Comparison of ENCODE assay signal across 9 cellular contexts in genomic region chr2:129812071-129812470, GRCh38.
DNase-seq lines count a peak whose midpoint lies in the region; ATAC-seq, FAIRE-seq and TF ChIP-seq lines count a peak whose summit lies in the region.
"Had no signal": no experiment of that assay in that cellular context is flagged by ENCODE, and none has a peak within 500 bp of the region (broad histone marks: within the 10 kb centered on the region; RNA-seq: fewer than 3 reads in every experiment).

No MANE protein-coding gene starts in this region.

- TF ChIP-seq RAD21 in K562 (CRISPR knock-in tag; conservative IDR thresholded peaks at IDR 0.05 in 1 of 2, IDR thresholded peaks at IDR 0.05 in 1 of 2): no peak

- BruUV-seq in K562 (replicated peaks; lab: Mats Ljungman, UMichigan): no TSS peak

- H2AFZ ChIP-seq in K562 (ENCODE audit: low read depth, low read length): no peak overlapping the region

- H3K4me3 ChIP-seq in K562: no peak overlapping the region
- H3K4me3 ChIP-seq in uterus: no peak overlapping the region
- no peak overlapping the region for H3K4me3 ChIP-seq in ovary

- H3K27ac ChIP-seq in K562 (ENCODE audit: extremely low read depth, low read depth, low read length) (no peak overlapping the region), uterus (no peak overlapping the region), ovary (no peak overlapping the region)

- H3K9me3 ChIP-seq in K562 (replicated peaks; ENCODE audit: control insufficient read depth, insufficient read depth, low read depth, low read length): no peaks in the 10 kb centered on the region
- no peaks in the 10 kb centered on the region for H3K9me3 ChIP-seq in uterus
- H3K9me3 ChIP-seq in ovary: no peaks in the 10 kb centered on the region

- peak; percentile 6 for DNase-seq in NCI-H748 (lab: John Stamatoyannopoulos, UW; ENCODE audit: unreplicated experiment)
- DNase-seq in NCI-H748 treated with DMSO at 0.1 percent for 48 hours (lab: John Stamatoyannopoulos, UW): no peak
- no peak for DNase-seq in K562 (ENCODE audit: extremely low read depth in 1 of 4, low spot score in 3 of 4)
- DNase-seq in stimulated activated naive CD8-positive, alpha-beta T cell treated with anti-CD3 and anti-CD28 coated beads, Interleukin-15, amount 100 ng/mL, for 72 hours: peak; percentile 5 to 19
- DNase-seq in uterus: no peak
- DNase-seq in ovary: no peak

- no peak for TF ChIP-seq POLR2A in K562 (conservative IDR thresholded peaks at IDR 0.05)
- no peak for TF ChIP-seq POLR2A in uterus (IDR thresholded peaks at IDR 0.05)
- TF ChIP-seq POLR2A in ovary (IDR thresholded peaks at IDR 0.05): no peak

- in situ Hi-C loops in K562 (cut with MboI): no loop called here

- no peak for TF ChIP-seq EP300 in K562 (IDR thresholded peaks at IDR 0.05; ENCODE audit: low read length)
- TF ChIP-seq EP300 in ovary (IDR thresholded peaks at IDR 0.05): no peak

- 3% methylated on average over 4 of the region's 4 CpGs for WGBS in K562 (ENCODE audit: insufficient coverage, low coverage, missing lambda C conversion rate)
- WGBS in ovary, 3 donors: 52 to 75% (median 75%) methylated on average over 4 of the region's 4 CpGs

- H3K27ac Mint-ChIP-seq in stimulated activated naive CD8-positive, alpha-beta T cell treated with anti-CD3 and anti-CD28 coated beads, Interleukin-15, amount 100 ng/mL, for 72 hours: no peak overlapping the region

- no peak for FAIRE-seq in K562 (lab: Jason Lieb, UNC)
- FAIRE-seq: frontal cortex had no signal

- H3K4me1 ChIP-seq in K562 (replicated peaks in 1 of 2; ENCODE audit: control insufficient read depth in 2 of 2, insufficient read depth in 2 of 2, low read length in 2 of 2): no peaks in the 10 kb centered on the region
- H3K4me1 ChIP-seq in uterus: no peaks in the 10 kb centered on the region
- no peaks in the 10 kb centered on the region for H3K4me1 ChIP-seq in ovary (ENCODE audit: insufficient read depth)

- no peaks in the 10 kb centered on the region for H3K79me2 ChIP-seq in K562 (ENCODE audit: control insufficient read depth, insufficient read depth, low read length)

- H3K27me3 ChIP-seq in K562 (ENCODE audit: control insufficient read depth in 2 of 2, insufficient read depth in 2 of 2, low read length in 2 of 2): peaks cover 0 to 6% of the 10 kb centered on the region in 2 experiments; a peak in 3 of 5 replicates
- H3K27me3 ChIP-seq in uterus: no peaks in the 10 kb centered on the region
- no peaks in the 10 kb centered on the region for H3K27me3 ChIP-seq in ovary

- H3K27me3 Mint-ChIP-seq in stimulated activated naive CD8-positive, alpha-beta T cell treated with anti-CD3 and anti-CD28 coated beads, Interleukin-15, amount 100 ng/mL, for 72 hours: peaks cover 47% of the 10 kb centered on the region

- H3K4me1 Mint-ChIP-seq in stimulated activated naive CD8-positive, alpha-beta T cell treated with anti-CD3 and anti-CD28 coated beads, Interleukin-15, amount 100 ng/mL, for 72 hours: peaks cover 13% of the 10 kb centered on the region

- H3K9me3 Mint-ChIP-seq in stimulated activated naive CD8-positive, alpha-beta T cell treated with anti-CD3 and anti-CD28 coated beads, Interleukin-15, amount 100 ng/mL, for 72 hours: peaks cover 17 to 35% of the 10 kb centered on the region in 2 donors

- intact Hi-C loops in K562 (cut with micrococcal nuclease): no loop called here
- intact Hi-C loops in uterus (cut with DNase I; ENCODE audit: low total_unique reads): no loop called here
- intact Hi-C loops in ovary (cut with DNase I): no loop called here

- ATAC-seq in HG03442 (IDR thresholded peaks at IDR 0.05; ENCODE audit: unreplicated experiment) (peak; percentile 73), K562 (no peak), SK-N-SH treated with all-trans-retinoic acid at 6 μM for 48 hours (no peak)
- ATAC-seq in stimulated activated naive CD8-positive, alpha-beta T cell treated with anti-CD3 and anti-CD28 coated beads, Interleukin-15, amount 100 ng/mL, for 72 hours: peak; percentile 93

- H3K4me2 ChIP-seq in K562 (ENCODE audit: insufficient read depth, low read length): no peak overlapping the region

- no peaks in the 10 kb centered on the region for H4K20me1 ChIP-seq in K562 (replicated peaks; ENCODE audit: control insufficient read depth, insufficient read depth, low read length)

- no peak for TF ChIP-seq CTCF in K562 (IDR thresholded peaks at IDR 0.05 in 2 of 3, conservative IDR thresholded peaks at IDR 0.05 in 1 of 3; ENCODE audit: insufficient read depth in 2 of 3, low read depth in 1 of 3, low read length in 3 of 3)
- TF ChIP-seq CTCF in uterus (IDR thresholded peaks at IDR 0.05): no peak
- no peak for TF ChIP-seq CTCF in ovary (IDR thresholded peaks at IDR 0.05)

- H3K9me1 ChIP-seq in K562 (ENCODE audit: control insufficient read depth, insufficient read depth, low read length): no peaks in the 10 kb centered on the region

- no peak overlapping the region for H3K4me3 Mint-ChIP-seq in stimulated activated naive CD8-positive, alpha-beta T cell treated with anti-CD3 and anti-CD28 coated beads, Interleukin-15, amount 100 ng/mL, for 72 hours

- H3K36me3 ChIP-seq in K562 (ENCODE audit: control insufficient read depth, insufficient read depth, low read length) (no peaks in the 10 kb centered on the region), uterus (no peaks in the 10 kb centered on the region), ovary (no peaks in the 10 kb centered on the region)

- CTCF ChIA-PET in K562 (lab: Yijun Ruan, JAX; ENCODE audit: low intra/inter-chr PET ratio): no interaction called here

- H3K9ac ChIP-seq in K562 (ENCODE audit: insufficient read depth in 1 of 2, low read depth in 2 of 2, low read length in 2 of 2): no peak overlapping the region

- POLR2A ChIA-PET in K562 (lab: Yijun Ruan, JAX): no interaction called here

TF ChIP-seq in K562, 482 proteins besides CTCF, POLR2A, EP300 and RAD21:
- TF ChIP-seq ZNF639 (CRISPR knock-in tag; conservative IDR thresholded peaks at IDR 0.05 in 1 of 2, IDR thresholded peaks at IDR 0.05 in 1 of 2) (no peak), SPI1 (IDR thresholded peaks at IDR 0.05; ENCODE audit: borderline replicate concordance, low read depth, low read length) (peak; percentile 79), CHD4 (IDR thresholded peaks at IDR 0.05; ENCODE audit: insufficient read depth, insufficient replicate concordance, low read depth, low read length, poor library complexity, severe bottlenecking) (no peak), MAZ (CRISPR knock-in tag; conservative IDR thresholded peaks at IDR 0.05 in 1 of 2, IDR thresholded peaks at IDR 0.05 in 1 of 2) (no peak), BHLHE40 (IDR thresholded peaks at IDR 0.05; ENCODE audit: low read length) (no peak), NFIC (IDR thresholded peaks at IDR 0.05) (peak; percentile 51), L3MBTL2 (IDR thresholded peaks at IDR 0.05) (no peak)
TF ChIP-seq in K562: peak in this region for 2.

TF ChIP-seq in SK-N-SH treated with all-trans-retinoic acid at 6 μM for 48 hours, 23 proteins besides CTCF, POLR2A, EP300 and RAD21:
- TF ChIP-seq TSHZ2 (CRISPR knock-in tag; IDR thresholded peaks at IDR 0.05) (no peak), OSR1 (CRISPR knock-in tag; IDR thresholded peaks at IDR 0.05) (no peak), ZNF8 (CRISPR knock-in tag; IDR thresholded peaks at IDR 0.05) (no peak), POU6F1 (CRISPR knock-in tag; IDR thresholded peaks at IDR 0.05; ENCODE audit: borderline replicate concordance, low read depth) (no peak), CSDC2 (CRISPR knock-in tag; IDR thresholded peaks at IDR 0.05) (no peak), TOX (CRISPR knock-in tag; IDR thresholded peaks at IDR 0.05; ENCODE audit: borderline replicate concordance) (no peak), ARNTL (CRISPR knock-in tag; IDR thresholded peaks at IDR 0.05; ENCODE audit: borderline replicate concordance, low read depth) (no peak), SNAI2 (CRISPR knock-in tag; IDR thresholded peaks at IDR 0.05) (no peak), ZFP3 (CRISPR knock-in tag; IDR thresholded peaks at IDR 0.05) (no peak), ZNF70 (CRISPR knock-in tag; IDR thresholded peaks at IDR 0.05) (no peak)

Comparison
In these comparisons a context has a peak if more than half of its experiments do, and no peak if none do; other contexts are left out.
1. DNase-seq: peak in NCI-H748 (single experiment) and stimulated activated naive CD8-positive, alpha-beta T cell treated with anti-CD3 and anti-CD28 coated beads, Interleukin-15, amount 100 ng/mL, for 72 hours (2 of 2); none in NCI-H748 treated with DMSO at 0.1 percent for 48 hours (single experiment), K562 (0 of 4), uterus (0 of 2) and ovary (0 of 5).
2. ATAC-seq: peak in HG03442 (single experiment) and stimulated activated naive CD8-positive, alpha-beta T cell treated with anti-CD3 and anti-CD28 coated beads, Interleukin-15, amount 100 ng/mL, for 72 hours (single experiment); none in K562 (single experiment) and SK-N-SH treated with all-trans-retinoic acid at 6 μM for 48 hours (single experiment).